25 cellular contexts compared by ENCODE assay signal in the genomic region with DNA sequence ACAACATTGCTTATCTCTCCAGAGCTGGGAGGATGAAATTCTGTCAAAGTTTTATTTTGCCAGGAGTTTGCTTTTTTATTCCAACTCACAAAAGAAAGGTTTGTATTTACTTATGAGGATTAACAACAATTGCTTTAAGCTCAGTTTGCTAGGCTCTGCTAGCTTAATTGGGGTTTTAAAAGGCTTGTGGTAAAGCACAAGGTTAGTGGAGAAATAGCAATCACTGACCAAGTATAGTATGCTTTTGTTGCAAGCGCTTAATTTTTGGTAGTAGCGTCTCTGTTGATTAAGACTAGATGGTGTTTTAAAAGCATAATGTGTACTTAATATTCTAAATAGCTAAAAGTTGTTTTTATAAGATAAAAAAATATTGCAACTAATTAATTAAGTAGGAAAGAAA. TPM values are rescaled to one million over a fixed set of nuclear protein-coding genes. Genes with fewer than 3 reads are reported as not detected.
"Had no signal": no experiment of that assay in that cellular context is flagged by ENCODE, and none has a peak within 500 bp of the region (broad histone marks: within the 10 kb centered on the region; RNA-seq: fewer than 3 reads in every experiment).

No MANE protein-coding gene starts in this region.

- H3K9me3 Mint-ChIP-seq: WTC11 had no signal

- H3K27ac ChIP-seq: body of pancreas, SJSA1 had no signal

- H3K27me3 ChIP-seq: body of pancreas, SJSA1 had no signal

- DNase-seq: activated CD4-positive, alpha-beta T cell treated with anti-CD3 and anti-CD28 coated beads for 48 hours; activated CD4-positive, alpha-beta T cell treated with anti-CD3 and anti-CD28 coated beads, Interleukin-2, amount 50 U/mL, for 4 hours; activated CD4-positive, CD25-positive, alpha-beta regulatory T cell treated with anti-CD3 and anti-CD28 coated beads, Interleukin-2, amount 50 U/mL, for 72 hours; activated CD8-positive, alpha-beta memory T cell treated with anti-CD3 and anti-CD28 coated beads, Interleukin-2, amount 50 U/mL, for 48 hours; activated CD8-positive, alpha-beta T cell treated with anti-CD3 and anti-CD28 coated beads, Interleukin-2, amount 10 ng/mL, durations not matched to agents 7 days and 5 days; activated T-cell treated with anti-CD3 and anti-CD28 coated beads, Interleukin-2, amount 50 U/mL, for 1 hour; aorta; body of pancreas; central memory CD4-positive, alpha-beta T cell; Karpas-422; MM.1S; NCI-H1105; NCI-H1436 treated with DMSO at 0.1 percent for 48 hours; NCI-H187; NCI-H2081; NCI-H510A treated with DMSO at 0.1 percent for 48 hours; NCI-H69; PC-3; SHP77; T-helper 17 cell; T-helper 9 cell had no signal

- H3K9me3 ChIP-seq: body of pancreas, SJSA1 had no signal

- H3K27ac Mint-ChIP-seq: activated CD8-positive, alpha-beta T cell treated with anti-CD3 and anti-CD28 coated beads, Interleukin-2, amount 10 ng/mL, durations not matched to agents 7 days and 5 days; activated naive CD4-positive, alpha-beta T cell treated with anti-CD3 and anti-CD28 coated beads, Interleukin-2, amount 50 U/mL, for 24 hours; T-helper 17 cell; WTC11 had no signal

- H3K4me3 ChIP-seq: body of pancreas, SJSA1 had no signal

- ATAC-seq: activated CD8-positive, alpha-beta T cell treated with anti-CD3 and anti-CD28 coated beads, Interleukin-2, amount 10 ng/mL, durations not matched to agents 7 days and 5 days; body of pancreas; PC-3; T-helper 17 cell; WTC11 had no signal

- H3K4me1 ChIP-seq: body of pancreas, SJSA1 had no signal

- H3K36me3 ChIP-seq: SJSA1 had no signal

- H3K27me3 Mint-ChIP-seq: activated naive CD4-positive, alpha-beta T cell treated with anti-CD3 and anti-CD28 coated beads, Interleukin-2, amount 50 U/mL, for 24 hours; T-helper 17 cell had no signal

- H3K4me1 Mint-ChIP-seq: activated naive CD4-positive, alpha-beta T cell treated with anti-CD3 and anti-CD28 coated beads, Interleukin-2, amount 50 U/mL, for 24 hours; T-helper 17 cell; WTC11 had no signal

- H3K4me3 Mint-ChIP-seq: activated CD8-positive, alpha-beta T cell treated with anti-CD3 and anti-CD28 coated beads, Interleukin-2, amount 10 ng/mL, durations not matched to agents 7 days and 5 days; activated naive CD4-positive, alpha-beta T cell treated with anti-CD3 and anti-CD28 coated beads, Interleukin-2, amount 50 U/mL, for 24 hours; T-helper 17 cell; WTC11 had no signal

- H3K36me3 Mint-ChIP-seq: activated naive CD4-positive, alpha-beta T cell treated with anti-CD3 and anti-CD28 coated beads, Interleukin-2, amount 50 U/mL, for 24 hours; WTC11 had no signal

RNA-seq across cellular contexts. Expression of a gene that starts 45.7 kb away (rescaled TPM):
- total RNA-seq: activated CD8-positive, alpha-beta T cell treated with anti-CD3 and anti-CD28 coated beads, Interleukin-2, amount 10 ng/mL, durations not matched to agents 7 days and 5 days; aorta; bronchial epithelial cell; PC-3; SJSA1; T-helper 17 cell; WTC11 had no signal
